Comparison of ENCODE assay signal across 8 cellular contexts in genomic region chr2:48248251-48248933, GRCh38.
DNase-seq lines count a peak whose midpoint lies in the region; ATAC-seq, FAIRE-seq and TF ChIP-seq lines count a peak whose summit lies in the region.

No MANE protein-coding gene starts in this region.

- peak overlapping the region; percentile 69 for H3K27ac ChIP-seq in keratinocyte (ENCODE audit: control insufficient read depth, insufficient read depth, low read length)
- H3K27ac ChIP-seq in CD8-positive, alpha-beta memory T cell (ENCODE audit: low read depth, low read length), result no peak overlapping the region

- no peaks in the 10 kb centered on the region for H3K27me3 ChIP-seq in keratinocyte (ENCODE audit: control insufficient read depth, extremely low read depth, insufficient read depth, low read length)
- no peaks in the 10 kb centered on the region for H3K27me3 ChIP-seq in CD8-positive, alpha-beta memory T cell (ENCODE audit: insufficient read depth, low read length, poor library complexity, severe bottlenecking)

- no peaks in the 10 kb centered on the region for H3K27me3 Mint-ChIP-seq in activated T-helper 17 cell treated with anti-CD3 and anti-CD28 coated beads, Interleukin-2, amount 50 U/mL, for 72 hours
- H3K27me3 Mint-ChIP-seq in CD8-positive, alpha-beta memory T cell, result no peaks in the 10 kb centered on the region

- no peak overlapping the region for H3K4me3 Mint-ChIP-seq in activated T-helper 17 cell treated with anti-CD3 and anti-CD28 coated beads, Interleukin-2, amount 50 U/mL, for 72 hours
- no peak overlapping the region for H3K4me3 Mint-ChIP-seq in CD8-positive, alpha-beta memory T cell

- H3K4me1 ChIP-seq in keratinocyte (ENCODE audit: control insufficient read depth, extremely low read depth, insufficient read depth, low read length), result peaks cover 11% of the 10 kb centered on the region
- H3K4me1 ChIP-seq in CD8-positive, alpha-beta memory T cell (ENCODE audit: insufficient read depth, low read length), result no peaks in the 10 kb centered on the region

- H3K79me2 ChIP-seq in keratinocyte (ENCODE audit: control insufficient read depth, insufficient read depth, low read length), result no peaks in the 10 kb centered on the region

- CTCF ChIA-PET in CD8-positive, alpha-beta memory T cell (lab: Charles Lee), result no interaction called here

- no peak overlapping the region for H3K4me3 ChIP-seq in keratinocyte (ENCODE audit: control insufficient read depth in 2 of 3, extremely low read depth in 1 of 3, insufficient read depth in 2 of 3, low read depth in 1 of 3, low read length in 3 of 3)
- no peak overlapping the region for H3K4me3 ChIP-seq in CD8-positive, alpha-beta memory T cell (ENCODE audit: low read length)

- no peaks in the 10 kb centered on the region for H3K9me3 ChIP-seq in keratinocyte (ENCODE audit: control insufficient read depth, low read depth, low read length)
- no peaks in the 10 kb centered on the region for H3K9me3 ChIP-seq in CD8-positive, alpha-beta memory T cell (ENCODE audit: low read length)

- FAIRE-seq in keratinocyte (lab: Jason Lieb, UNC), result peak; percentile 65

- H3K36me3 Mint-ChIP-seq in activated T-helper 17 cell treated with anti-CD3 and anti-CD28 coated beads, Interleukin-2, amount 50 U/mL, for 72 hours (ENCODE audit: low read depth), result no peaks in the 10 kb centered on the region
- no peaks in the 10 kb centered on the region for H3K36me3 Mint-ChIP-seq in CD8-positive, alpha-beta memory T cell

- no peak overlapping the region for H3K27ac Mint-ChIP-seq in activated T-helper 17 cell treated with anti-CD3 and anti-CD28 coated beads, Interleukin-2, amount 50 U/mL, for 72 hours
- H3K27ac Mint-ChIP-seq in CD8-positive, alpha-beta memory T cell, result no peak overlapping the region

- dilution Hi-C loops in keratinocyte (cut with MboI; ENCODE audit: extremely low pct_ligation_motif_present, low sequenced_read_pairs), result no loop called here

- H4K20me1 ChIP-seq in keratinocyte (ENCODE audit: control insufficient read depth, extremely low read depth, insufficient read depth, low read length), result no peaks in the 10 kb centered on the region

- H3K9ac ChIP-seq in keratinocyte (ENCODE audit: control insufficient read depth, extremely low read depth, insufficient read depth, low read length), result peak overlapping the region; percentile 38

- POLR2A ChIA-PET in CD8-positive, alpha-beta memory T cell (lab: Charles Lee), result no interaction called here

- no peaks in the 10 kb centered on the region for H3K4me1 Mint-ChIP-seq in activated T-helper 17 cell treated with anti-CD3 and anti-CD28 coated beads, Interleukin-2, amount 50 U/mL, for 72 hours
- H3K4me1 Mint-ChIP-seq in CD8-positive, alpha-beta memory T cell, result peaks cover 0 to 4% (median 0%) of the 10 kb centered on the region in 3 donors

- peaks cover 3% of the 10 kb centered on the region for H3K9me3 Mint-ChIP-seq in activated T-helper 17 cell treated with anti-CD3 and anti-CD28 coated beads, Interleukin-2, amount 50 U/mL, for 72 hours
- H3K9me3 Mint-ChIP-seq in CD8-positive, alpha-beta memory T cell, result no peaks in the 10 kb centered on the region

- TF ChIP-seq CTCF in keratinocyte (optimal IDR thresholded peaks at IDR 0.05 in 1 of 3, IDR thresholded peaks at IDR 0.05 in 1 of 3, conservative IDR thresholded peaks at IDR 0.05 in 1 of 3; ENCODE audit: extremely low read depth in 1 of 3, insufficient read depth in 2 of 3, low read length in 3 of 3), result no peak

- peak overlapping the region; percentile 17 for H2AFZ ChIP-seq in keratinocyte (ENCODE audit: control insufficient read depth, low read length)

- peak; percentile 77 for ATAC-seq in GM21390 (IDR thresholded peaks at IDR 0.05; ENCODE audit: unreplicated experiment)
- ATAC-seq in HG03558 (IDR thresholded peaks at IDR 0.05; ENCODE audit: extremely low read depth, unreplicated experiment), result peak; percentile 95
- peak; percentile 100 for ATAC-seq in activated T-helper 17 cell treated with anti-CD3 and anti-CD28 coated beads, Interleukin-2, amount 50 U/mL, for 72 hours (replicated peaks)
- no peak for ATAC-seq in GM19324 (IDR thresholded peaks at IDR 0.05; ENCODE audit: low FRiP score, unreplicated experiment)

- H3K36me3 ChIP-seq in keratinocyte (ENCODE audit: control insufficient read depth in 2 of 2, extremely low read depth in 1 of 2, insufficient read depth in 2 of 2, low read length in 2 of 2), result no peaks in the 10 kb centered on the region
- no peaks in the 10 kb centered on the region for H3K36me3 ChIP-seq in CD8-positive, alpha-beta memory T cell (ENCODE audit: insufficient read depth, low read length)

- H3K9me1 ChIP-seq in keratinocyte (ENCODE audit: control insufficient read depth, extremely low read depth, insufficient read depth, low read length), result no peaks in the 10 kb centered on the region

- DNase-seq in EH (ENCODE audit: low read depth), result peak; percentile 96
- DNase-seq in keratinocyte (ENCODE audit: low read depth, low spot score), result peak; percentile 54
- DNase-seq in NCI-H187 treated with DMSO at 0.1 percent for 48 hours (lab: John Stamatoyannopoulos, UW), result no peak
- DNase-seq in CD8-positive, alpha-beta memory T cell, result no peak

- peak overlapping the region; percentile 62 for H3K4me2 ChIP-seq in keratinocyte (ENCODE audit: control insufficient read depth, extremely low read depth, insufficient read depth, low read depth, low read length)

Comparison
In these comparisons a context has a peak if more than half of its experiments do, and no peak if none do; other contexts are left out.
1. DNase-seq: peak in EH (single experiment) and keratinocyte (single experiment); none in NCI-H187 treated with DMSO at 0.1 percent for 48 hours (single experiment) and CD8-positive, alpha-beta memory T cell (0 of 5).